Comparison of ENCODE assay signal across 15 cellular contexts in genomic region chr6:112571486-112571885, GRCh38.
A peak's percentile ranks its signal among the peaks of the same experiment; 100 is the strongest.
DNase-seq lines count a peak whose midpoint lies in the region; ATAC-seq, FAIRE-seq and TF ChIP-seq lines count a peak whose summit lies in the region.
"Had no signal": no experiment of that assay in that cellular context is flagged by ENCODE, and none has a peak within 500 bp of the region (broad histone marks: within the 10 kb centered on the region; RNA-seq: fewer than 3 reads in every experiment).

No MANE protein-coding gene starts in this region.

- FAIRE-seq in GM19239 (lab: Jason Lieb, UNC): no peak
- FAIRE-seq: A204.1 had no signal

- H2AFZ ChIP-seq in smooth muscle cell (ENCODE audit: low read depth): no peak overlapping the region

- H3F3A ChIP-seq in smooth muscle cell (ENCODE audit: low read depth): no peaks in the 10 kb centered on the region

- H4K20me1 ChIP-seq in smooth muscle cell (ENCODE audit: low read depth): no peaks in the 10 kb centered on the region

- no peaks in the 10 kb centered on the region for H3K79me2 ChIP-seq in smooth muscle cell (ENCODE audit: low read depth)

- no peak overlapping the region for H3K4me2 ChIP-seq in smooth muscle cell

- no peaks in the 10 kb centered on the region for H3K36me3 ChIP-seq in smooth muscle cell (ENCODE audit: low read depth)
- H3K36me3 ChIP-seq: tibial nerve had no signal

- no peak overlapping the region for H3K27ac ChIP-seq in smooth muscle cell (ENCODE audit: low read depth)
- H3K27ac ChIP-seq: tibial nerve had no signal

- TF ChIP-seq CTCF in fibroblast of pulmonary artery (IDR thresholded peaks at IDR 0.05; ENCODE audit: low read length, missing control alignments) (no peak), nephron progenitor cell (IDR thresholded peaks at IDR 0.05) (no peak), smooth muscle cell (IDR thresholded peaks at IDR 0.05; ENCODE audit: borderline replicate concordance, insufficient read depth, poor library complexity, severe bottlenecking) (no peak)

- DNase-seq in Right ventricle myocardium superior (peak; percentile 42), cardiac septum (ENCODE audit: low spot score) (no peak), fibroblast of pulmonary artery (ENCODE audit: low read depth) (peak; percentile 25), nephron progenitor cell (no peak), GM19239 (ENCODE audit: insufficient read length, low spot score) (no peak), smooth muscle cell (lab: John Stamatoyannopoulos, UW; ENCODE audit: unreplicated experiment) (no peak)
- DNase-seq: activated naive CD8-positive, alpha-beta T cell treated with anti-CD3 and anti-CD28 coated beads, Interleukin-2, amount 10 ng/mL, durations not matched to agents 7 days and 5 days; DMS153; NCI-H1092 treated with DMSO at 0.1 percent for 48 hours; NCI-H69 had no signal

- no peaks in the 10 kb centered on the region for H3K9me3 ChIP-seq in smooth muscle cell (replicated peaks; ENCODE audit: low read depth)
- H3K9me3 ChIP-seq: tibial nerve had no signal

- no peaks in the 10 kb centered on the region for H3K4me1 ChIP-seq in smooth muscle cell (ENCODE audit: low read depth)

- ATAC-seq in Right ventricle myocardium superior (ENCODE audit: poor library complexity) (peak; percentile 62), esophagus mucosa (no peak)
- no peak for ATAC-seq in stimulated activated memory B cell treated with anti-CD40 and anti-IgM and Interleukin-4, amounts not matched to agents 10 μg/mL and 1 μg/mL and 100 μg/mL, for 72 hours

- H3K9ac ChIP-seq in smooth muscle cell (ENCODE audit: low read depth): no peak overlapping the region

- no peaks in the 10 kb centered on the region for H3K36me3 Mint-ChIP-seq in nephron progenitor cell (ENCODE audit: low read depth)
- H3K36me3 Mint-ChIP-seq in stimulated activated memory B cell treated with anti-CD40 and anti-IgM and Interleukin-4, amounts not matched to agents 10 μg/mL and 1 μg/mL and 100 μg/mL, for 72 hours: no peaks in the 10 kb centered on the region
- H3K36me3 Mint-ChIP-seq: activated naive CD8-positive, alpha-beta T cell treated with anti-CD3 and anti-CD28 coated beads, Interleukin-2, amount 10 ng/mL, durations not matched to agents 7 days and 5 days; memory B cell had no signal

- H3K27ac Mint-ChIP-seq in nephron progenitor cell: peak overlapping the region; percentile 19
- H3K27ac Mint-ChIP-seq in stimulated activated memory B cell treated with anti-CD40 and anti-IgM and Interleukin-4, amounts not matched to agents 10 μg/mL and 1 μg/mL and 100 μg/mL, for 72 hours: no peak overlapping the region
- H3K27ac Mint-ChIP-seq: activated naive CD8-positive, alpha-beta T cell treated with anti-CD3 and anti-CD28 coated beads, Interleukin-2, amount 10 ng/mL, durations not matched to agents 7 days and 5 days; memory B cell had no signal

- no peak overlapping the region for H3K4me3 Mint-ChIP-seq in nephron progenitor cell
- no peak overlapping the region for H3K4me3 Mint-ChIP-seq in stimulated activated memory B cell treated with anti-CD40 and anti-IgM and Interleukin-4, amounts not matched to agents 10 μg/mL and 1 μg/mL and 100 μg/mL, for 72 hours
- H3K4me3 Mint-ChIP-seq: activated naive CD8-positive, alpha-beta T cell treated with anti-CD3 and anti-CD28 coated beads, Interleukin-2, amount 10 ng/mL, durations not matched to agents 7 days and 5 days; memory B cell had no signal

- intact Hi-C loops in Right ventricle myocardium superior (cut with DNase I) (no loop called here), cardiac septum (cut with DNase I) (no loop called here)

- peaks cover 5% of the 10 kb centered on the region for H3K4me1 Mint-ChIP-seq in nephron progenitor cell
- no peaks in the 10 kb centered on the region for H3K4me1 Mint-ChIP-seq in stimulated activated memory B cell treated with anti-CD40 and anti-IgM and Interleukin-4, amounts not matched to agents 10 μg/mL and 1 μg/mL and 100 μg/mL, for 72 hours
- H3K4me1 Mint-ChIP-seq: activated naive CD8-positive, alpha-beta T cell treated with anti-CD3 and anti-CD28 coated beads, Interleukin-2, amount 10 ng/mL, durations not matched to agents 7 days and 5 days; memory B cell had no signal

- H3K4me3 ChIP-seq in fibroblast of pulmonary artery (replicated peaks; ENCODE audit: low read depth, low read length) (no peak overlapping the region), smooth muscle cell (no peak overlapping the region)
- H3K4me3 ChIP-seq: tibial nerve had no signal

- no peaks in the 10 kb centered on the region for H3K9me3 Mint-ChIP-seq in nephron progenitor cell
- no peaks in the 10 kb centered on the region for H3K9me3 Mint-ChIP-seq in stimulated activated memory B cell treated with anti-CD40 and anti-IgM and Interleukin-4, amounts not matched to agents 10 μg/mL and 1 μg/mL and 100 μg/mL, for 72 hours
- H3K9me3 Mint-ChIP-seq: activated naive CD8-positive, alpha-beta T cell treated with anti-CD3 and anti-CD28 coated beads, Interleukin-2, amount 10 ng/mL, durations not matched to agents 7 days and 5 days; memory B cell had no signal

- H3K27me3 ChIP-seq in smooth muscle cell (ENCODE audit: low read depth): no peaks in the 10 kb centered on the region
- H3K27me3 ChIP-seq: tibial nerve had no signal

- H3K27me3 Mint-ChIP-seq in nephron progenitor cell (ENCODE audit: low read depth, poor library complexity): no peaks in the 10 kb centered on the region
- H3K27me3 Mint-ChIP-seq in stimulated activated memory B cell treated with anti-CD40 and anti-IgM and Interleukin-4, amounts not matched to agents 10 μg/mL and 1 μg/mL and 100 μg/mL, for 72 hours: no peaks in the 10 kb centered on the region
- H3K27me3 Mint-ChIP-seq: activated naive CD8-positive, alpha-beta T cell treated with anti-CD3 and anti-CD28 coated beads, Interleukin-2, amount 10 ng/mL, durations not matched to agents 7 days and 5 days had no signal

- 81% methylated on average over 3 of the region's 3 CpGs for WGBS in smooth muscle cell (ENCODE audit: low lambda C conversion rate)

Comparison
In these comparisons a context has a peak if more than half of its experiments do, and no peak if none do; other contexts are left out.
1. DNase-seq: peak in Right ventricle myocardium superior (single experiment) and fibroblast of pulmonary artery (single experiment); none in cardiac septum (single experiment), nephron progenitor cell (single experiment), GM19239 (single experiment) and smooth muscle cell (single experiment).